ENCODE assay signal across 17 cellular contexts in the genomic region with DNA sequence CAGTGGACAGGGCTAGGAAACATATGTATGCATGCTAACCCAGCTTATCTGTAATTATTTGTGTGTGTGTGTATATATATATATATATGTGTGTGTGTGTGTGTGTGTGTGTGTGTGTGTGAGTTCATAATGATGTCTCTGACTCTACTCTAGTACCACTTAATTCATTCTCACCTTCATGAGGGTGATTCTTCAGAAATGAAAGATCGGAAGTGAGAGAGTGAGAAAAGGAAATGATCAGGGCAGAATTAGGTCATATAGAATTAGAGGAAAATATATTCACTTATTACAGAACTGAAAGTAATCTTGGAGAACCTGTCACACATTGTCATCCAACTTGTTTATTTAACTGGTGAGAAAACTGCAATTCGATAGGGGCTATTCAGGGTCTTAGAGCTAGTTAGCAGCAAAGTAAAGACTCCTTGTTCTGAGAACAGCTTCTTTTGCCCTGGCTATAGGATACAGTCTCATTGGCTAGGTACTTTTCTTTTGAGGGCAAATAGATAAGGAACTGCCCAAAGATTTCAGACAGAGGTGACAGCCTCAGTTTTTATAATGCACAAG. TPM values are rescaled to one million over a fixed set of nuclear protein-coding genes. Genes with fewer than 3 reads are reported as not detected.
"Had no signal": no experiment of that assay in that cellular context is flagged by ENCODE, and none has a peak within 500 bp of the region (broad histone marks: within the 10 kb centered on the region; RNA-seq: fewer than 3 reads in every experiment).

No MANE protein-coding gene starts in this region.

- H3K4me3 ChIP-seq: adrenal gland, esophagus muscularis mucosa had no signal

- H3K9me3 Mint-ChIP-seq: activated naive CD4-positive, alpha-beta T cell treated with anti-CD3 and anti-CD28 coated beads, Interleukin-2, amount 50 U/mL, for 24 hours; activated T-cell treated with anti-CD3 and anti-CD28 coated beads, Interleukin-2, amount 50 U/mL, for 24 hours had no signal

- H3K27ac Mint-ChIP-seq: activated naive CD4-positive, alpha-beta T cell treated with anti-CD3 and anti-CD28 coated beads, Interleukin-2, amount 50 U/mL, for 24 hours; activated T-cell treated with anti-CD3 and anti-CD28 coated beads, Interleukin-2, amount 50 U/mL, for 24 hours; naive B cell had no signal

- H3K4me3 Mint-ChIP-seq: activated naive CD4-positive, alpha-beta T cell treated with anti-CD3 and anti-CD28 coated beads, Interleukin-2, amount 50 U/mL, for 24 hours; activated T-cell treated with anti-CD3 and anti-CD28 coated beads, Interleukin-2, amount 50 U/mL, for 24 hours; naive B cell had no signal

- H3K79me2 ChIP-seq: parathyroid adenoma had no signal

- H3K9me3 ChIP-seq: adrenal gland, esophagus muscularis mucosa, neutrophil had no signal

- H3K9ac ChIP-seq: parathyroid adenoma had no signal

- H3K36me3 ChIP-seq: adrenal gland, esophagus muscularis mucosa, neutrophil had no signal

- H2AFZ ChIP-seq: parathyroid adenoma had no signal

- DNase-seq: activated effector memory CD4-positive, alpha-beta T cell treated with Interleukin-2 at 50 U/mL for 16 hours; activated T-cell treated with anti-CD3 and anti-CD28 coated beads, Interleukin-2, amount 50 U/mL, for 24 hours; adrenal gland; islet precursor cell; mammary epithelial cell; naive B cell; stimulated activated CD4-positive, alpha-beta T cell treated with anti-CD3 and anti-CD28 coated beads, Interleukin-1b, Interleukin-23, amount 100 ng/mL, for 48 hours; T-helper 9 cell had no signal

- FAIRE-seq: colon had no signal

- H3K27ac ChIP-seq: adrenal gland, esophagus muscularis mucosa, neutrophil, parathyroid adenoma had no signal

- H3K27me3 ChIP-seq: adrenal gland, esophagus muscularis mucosa, neutrophil had no signal

- ATAC-seq: activated CD4-positive, CD25-positive, alpha-beta regulatory T cell treated with anti-CD3 and anti-CD28 coated beads, Interleukin-2, amount 50 U/mL, for 24 hours; left lobe of liver had no signal

- H3K4me1 Mint-ChIP-seq: activated naive CD4-positive, alpha-beta T cell treated with anti-CD3 and anti-CD28 coated beads, Interleukin-2, amount 50 U/mL, for 24 hours; naive B cell had no signal

- H3K36me3 Mint-ChIP-seq: activated naive CD4-positive, alpha-beta T cell treated with anti-CD3 and anti-CD28 coated beads, Interleukin-2, amount 50 U/mL, for 24 hours; naive B cell had no signal

- H3K4me1 ChIP-seq: parathyroid adenoma had no signal

RNA-seq across cellular contexts. Expression of a gene that starts 58.8 kb away (rescaled TPM):
- total RNA-seq: cardiac septum had no signal
- polyA plus RNA-seq: mammary epithelial cell, urinary bladder had no signal
